ENCODE assay signal across 22 cellular contexts in the genomic region with DNA sequence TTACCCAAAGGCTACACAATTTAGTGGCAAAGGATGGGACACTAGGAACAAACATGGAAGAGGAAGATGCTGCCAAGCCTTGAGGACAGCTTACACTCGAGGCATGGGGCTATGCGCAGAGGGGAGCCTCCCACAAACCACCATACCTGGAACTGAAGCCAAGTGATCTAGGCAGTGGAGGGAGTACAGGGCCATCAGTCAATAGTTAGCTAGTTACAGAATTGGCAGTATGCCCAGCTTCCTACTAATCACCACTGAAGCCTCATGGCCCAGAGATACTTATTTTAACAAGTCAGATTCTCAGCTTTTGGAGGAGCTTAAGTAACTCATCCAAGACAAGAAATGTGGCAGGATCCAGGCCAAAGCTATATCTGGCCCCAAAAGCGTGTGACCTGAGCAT.
DNase-seq lines count a peak whose midpoint lies in the region; ATAC-seq and TF ChIP-seq lines count a peak whose summit lies in the region.
"Had no signal": no experiment of that assay in that cellular context is flagged by ENCODE, and none has a peak within 500 bp of the region (broad histone marks: within the 10 kb centered on the region; RNA-seq: fewer than 3 reads in every experiment).

No MANE protein-coding gene starts in this region.

- H3K36me3 ChIP-seq in SK-N-MC (ENCODE audit: insufficient read depth, low read length) (no peaks in the 10 kb centered on the region), ovary (no peaks in the 10 kb centered on the region)
- H3K36me3 ChIP-seq: neural progenitor cell, prostate gland, thoracic aorta, vagina had no signal

- intact Hi-C loops in ovary (cut with DNase I), result no loop called here

- no peak for TF ChIP-seq POLR2A in ovary (IDR thresholded peaks at IDR 0.05)

- 39 to 58% (median 57%) methylated on average over 3 of the region's 3 CpGs for WGBS in ovary, 3 donors

- TF ChIP-seq CTCF in omental fat pad (IDR thresholded peaks at IDR 0.05), result no peak
- TF ChIP-seq CTCF in ovary (IDR thresholded peaks at IDR 0.05), result no peak

- H3K27me3 ChIP-seq in ovary, result no peaks in the 10 kb centered on the region
- H3K27me3 ChIP-seq: neural progenitor cell, vagina had no signal

- H3K4me3 ChIP-seq in SK-N-MC (no peak overlapping the region), ovary (no peak overlapping the region)
- H3K4me3 ChIP-seq: neural progenitor cell, prostate gland, thoracic aorta, vagina had no signal

- H3K9ac ChIP-seq in SK-N-MC (ENCODE audit: insufficient read length), result no peak overlapping the region
- H3K9ac ChIP-seq: neural progenitor cell had no signal

- peak; percentile 83 for DNase-seq in NCI-H82 (lab: John Stamatoyannopoulos, UW)
- no peak for DNase-seq in NCI-H82 treated with DMSO at 0.1 percent for 48 hours (lab: John Stamatoyannopoulos, UW; ENCODE audit: unreplicated experiment)
- DNase-seq in NCI-H1105 (lab: John Stamatoyannopoulos, UW), result peak; percentile 72
- peak; percentile 0 for DNase-seq in SK-N-MC (ENCODE audit: low read depth, low spot score)
- peak; percentile 30 for DNase-seq in renal cortical epithelial cell (ENCODE audit: low read depth)
- DNase-seq in omental fat pad (ENCODE audit: low spot score), result no peak
- no peak for DNase-seq in ovary
- DNase-seq: activated CD4-positive, alpha-beta T cell treated with anti-CD3 and anti-CD28 coated beads, Interleukin-2, amount 10 ng/mL, durations not matched to agents 24 days and 14 days; activated T-cell treated with anti-CD3 and anti-CD28 coated beads, Interleukin-2, amount 50 U/mL, for 72 hours; DND-41; effector CD4-positive, alpha-beta T cell; HFFc6; KG1; stimulated activated CD4-positive, alpha-beta T cell treated with anti-CD3 and anti-CD28 coated beads, Interleukin-1b, Interleukin-23, amount 100 ng/mL, for 48 hours; T-helper 17 cell had no signal

- no peaks in the 10 kb centered on the region for H3K4me1 ChIP-seq in ovary (ENCODE audit: insufficient read depth)
- H3K4me1 ChIP-seq: neural progenitor cell, prostate gland, vagina had no signal

- no peaks in the 10 kb centered on the region for H3K9me3 ChIP-seq in SK-N-MC (ENCODE audit: low read depth, low read length)
- no peaks in the 10 kb centered on the region for H3K9me3 ChIP-seq in ovary
- H3K9me3 ChIP-seq: prostate gland, thoracic aorta, vagina had no signal

- H3K27ac ChIP-seq in SK-N-MC (no peak overlapping the region), ovary (no peak overlapping the region)
- H3K27ac ChIP-seq: neural progenitor cell, prostate gland, thoracic aorta, vagina had no signal

- ATAC-seq in HG03565 (IDR thresholded peaks at IDR 0.05; ENCODE audit: unreplicated experiment), result no peak
- ATAC-seq in omental fat pad (ENCODE audit: low FRiP score), result no peak
- ATAC-seq: activated naive CD4-positive, alpha-beta T cell treated with anti-CD3 and anti-CD28 coated beads, Interleukin-2, amount 50 U/mL, for 72 hours; activated T-cell treated with anti-CD3 and anti-CD28 coated beads, Interleukin-2, amount 50 U/mL, for 72 hours; Panc1; T-helper 17 cell had no signal

- TF ChIP-seq EP300 in ovary (IDR thresholded peaks at IDR 0.05), result no peak

Comparison
In these comparisons a context has a peak if more than half of its experiments do, and no peak if none do; other contexts are left out.
1. DNase-seq: peak in NCI-H82 (single experiment), NCI-H1105 (single experiment), SK-N-MC (single experiment) and renal cortical epithelial cell (single experiment); none in NCI-H82 treated with DMSO at 0.1 percent for 48 hours (single experiment), omental fat pad (single experiment) and ovary (0 of 5).